Comparison of ENCODE assay signal across 8 cellular contexts in genomic region chr15:77944002-77944867, GRCh38.
DNase-seq lines count a peak whose midpoint lies in the region; ATAC-seq and TF ChIP-seq lines count a peak whose summit lies in the region.

No MANE protein-coding gene starts in this region.

- H3K9me3 ChIP-seq in BLaER1 treated with 17β-estradiol and CSF1 and Interleukin-3, amounts not matched to agents 10 nM and 100 nM (replicated peaks in 1 of 11) = no peaks in the 10 kb centered on the region
- no peaks in the 10 kb centered on the region for H3K9me3 ChIP-seq in gastroesophageal sphincter
- H3K9me3 ChIP-seq in neural cell (ENCODE audit: low read length) = no peaks in the 10 kb centered on the region
- no peaks in the 10 kb centered on the region for H3K9me3 ChIP-seq in thoracic aorta

- no peaks in the 10 kb centered on the region for H3K79me2 ChIP-seq in neural cell (replicated peaks; ENCODE audit: insufficient read depth, low read length)

- H3K4me1 ChIP-seq in BLaER1 treated with 17β-estradiol and CSF1 and Interleukin-3, amounts not matched to agents 10 nM and 100 nM = peaks cover 11 to 48% (median 41%) of the 10 kb centered on the region in 10 experiments
- peaks cover 0 to 15% (median 0%) of the 10 kb centered on the region in 3 donors for H3K4me1 ChIP-seq in gastroesophageal sphincter
- H3K4me1 ChIP-seq in thoracic aorta (ENCODE audit: control insufficient read depth in 1 of 2, low read depth in 2 of 2) = peaks cover 0 to 6% of the 10 kb centered on the region in 2 donors

- H3K4me2 ChIP-seq in BLaER1 treated with 17β-estradiol and CSF1 and Interleukin-3, amounts not matched to agents 10 nM and 100 nM = peak overlapping the region; percentile 73 to 95 (median 90)
- H3K4me2 ChIP-seq in neural cell (ENCODE audit: low read length) = no peak overlapping the region

- TF ChIP-seq EP300 in gastroesophageal sphincter (IDR thresholded peaks at IDR 0.05) (no peak), neural cell (conservative IDR thresholded peaks at IDR 0.05; ENCODE audit: poor library complexity, severe bottlenecking) (no peak)

- H3K4me3 Mint-ChIP-seq in activated naive CD4-positive, alpha-beta T cell treated with anti-CD3 and anti-CD28 coated beads, Interleukin-2, amount 50 U/mL, for 24 hours = peak overlapping the region; percentile 81

- DNase-seq in NCI-H774 (lab: John Stamatoyannopoulos, UW) (peak; percentile 60), thoracic aorta (ENCODE audit: low spot score) (peak; percentile 78)

- peak overlapping the region; percentile 54 to 80 (median 69) for H3K27ac ChIP-seq in BLaER1 treated with 17β-estradiol and CSF1 and Interleukin-3, amounts not matched to agents 10 nM and 100 nM
- H3K27ac ChIP-seq in gastroesophageal sphincter = peak overlapping the region; percentile 36 to 85 (median 82)
- H3K27ac ChIP-seq in neural cell (ENCODE audit: low read length) = no peak overlapping the region
- peak overlapping the region; percentile 58 to 71 for H3K27ac ChIP-seq in thoracic aorta

- no peaks in the 10 kb centered on the region for H4K20me1 ChIP-seq in BLaER1 treated with 17β-estradiol and CSF1 and Interleukin-3, amounts not matched to agents 10 nM and 100 nM
- no peaks in the 10 kb centered on the region for H4K20me1 ChIP-seq in neural cell (ENCODE audit: insufficient read depth)

- TF ChIP-seq CTCF in gastroesophageal sphincter (IDR thresholded peaks at IDR 0.05) (peak in 1 of 4 experiments; percentile 26), neural cell (IDR thresholded peaks at IDR 0.05; ENCODE audit: poor library complexity, severe bottlenecking) (no peak), thoracic aorta (IDR thresholded peaks at IDR 0.05) (no peak)

- no peaks in the 10 kb centered on the region for H3K36me3 Mint-ChIP-seq in activated naive CD4-positive, alpha-beta T cell treated with anti-CD3 and anti-CD28 coated beads, Interleukin-2, amount 50 U/mL, for 24 hours

- H3K4me1 Mint-ChIP-seq in activated naive CD4-positive, alpha-beta T cell treated with anti-CD3 and anti-CD28 coated beads, Interleukin-2, amount 50 U/mL, for 24 hours = peaks cover 10% of the 10 kb centered on the region

- H3K9ac ChIP-seq in BLaER1 treated with 17β-estradiol and CSF1 and Interleukin-3, amounts not matched to agents 10 nM and 100 nM = peak overlapping the region; percentile 47 to 74 (median 68); a peak in 20 of 22 replicates
- H3K9ac ChIP-seq in neural cell (ENCODE audit: low read length) = no peak overlapping the region

- H3K36me3 ChIP-seq in BLaER1 treated with 17β-estradiol and CSF1 and Interleukin-3, amounts not matched to agents 10 nM and 100 nM = no peaks in the 10 kb centered on the region
- no peaks in the 10 kb centered on the region for H3K36me3 ChIP-seq in gastroesophageal sphincter
- H3K36me3 ChIP-seq in neural cell (ENCODE audit: insufficient read depth, low read length) = no peaks in the 10 kb centered on the region
- no peaks in the 10 kb centered on the region for H3K36me3 ChIP-seq in thoracic aorta

- ATAC-seq in GM21381 (IDR thresholded peaks at IDR 0.05; ENCODE audit: unreplicated experiment) (peak; percentile 72), gastroesophageal sphincter (peak; percentile 95), thoracic aorta (ENCODE audit: insufficient number of reproducible peaks, low FRiP score, low read depth) (peak; percentile 57), HG03175 (IDR thresholded peaks at IDR 0.05; ENCODE audit: unreplicated experiment) (no peak)

- H3F3A ChIP-seq in neural cell (ENCODE audit: insufficient read depth, low read length, poor library complexity, severe bottlenecking) = no peaks in the 10 kb centered on the region

- no peak for TF ChIP-seq RAD21 in neural cell (conservative IDR thresholded peaks at IDR 0.05)

- H3K27ac Mint-ChIP-seq in activated naive CD4-positive, alpha-beta T cell treated with anti-CD3 and anti-CD28 coated beads, Interleukin-2, amount 50 U/mL, for 24 hours = peak overlapping the region; percentile 51

- H3K4me3 ChIP-seq in BLaER1 treated with 17β-estradiol and CSF1 and Interleukin-3, amounts not matched to agents 10 nM and 100 nM = peak overlapping the region; percentile 42 to 64 (median 56)
- peak overlapping the region; percentile 48 to 62 for H3K4me3 ChIP-seq in gastroesophageal sphincter
- H3K4me3 ChIP-seq in neural cell (ENCODE audit: low read length) = peak overlapping the region; percentile 51
- H3K4me3 ChIP-seq in thoracic aorta = peak overlapping the region; percentile 75

- H3K27me3 ChIP-seq in BLaER1 treated with 17β-estradiol and CSF1 and Interleukin-3, amounts not matched to agents 10 nM and 100 nM = no peaks in the 10 kb centered on the region
- no peaks in the 10 kb centered on the region for H3K27me3 ChIP-seq in gastroesophageal sphincter
- no peaks in the 10 kb centered on the region for H3K27me3 ChIP-seq in neural cell (ENCODE audit: insufficient read depth, low read depth, low read length)
- H3K27me3 ChIP-seq in thoracic aorta (replicated peaks; ENCODE audit: insufficient read depth) = no peaks in the 10 kb centered on the region

- no peaks in the 10 kb centered on the region for H3K27me3 Mint-ChIP-seq in activated naive CD4-positive, alpha-beta T cell treated with anti-CD3 and anti-CD28 coated beads, Interleukin-2, amount 50 U/mL, for 24 hours

- no peaks in the 10 kb centered on the region for H3K9me3 Mint-ChIP-seq in activated naive CD4-positive, alpha-beta T cell treated with anti-CD3 and anti-CD28 coated beads, Interleukin-2, amount 50 U/mL, for 24 hours

- H2AFZ ChIP-seq in neural cell (ENCODE audit: low read depth, low read length) = no peak overlapping the region

- TF ChIP-seq POLR2A in gastroesophageal sphincter (IDR thresholded peaks at IDR 0.05) = peak in 1 of 2 donors; percentile 20

- 44 to 80% methylated on average over 1 to 5 of the region's 45 CpGs for WGBS in gastroesophageal sphincter (ENCODE audit: low coverage in 1 of 2), 2 donors

- H3K9me2 ChIP-seq in neural cell (ENCODE audit: insufficient read depth, low read length) = no peaks in the 10 kb centered on the region

TF ChIP-seq in neural cell, 6 proteins besides CTCF, POLR2A, EP300 and RAD21:
- TF ChIP-seq SMC3 (conservative IDR thresholded peaks at IDR 0.05; ENCODE audit: poor library complexity) (no peak), TAF1 (IDR thresholded peaks at IDR 0.05; ENCODE audit: low read depth) (no peak), POLR2AphosphoS5 (IDR thresholded peaks at IDR 0.05) (no peak), EZH2 (IDR thresholded peaks at IDR 0.05; ENCODE audit: borderline replicate concordance, insufficient read depth, low read length, poor library complexity, severe bottlenecking) (no peak), REST (IDR thresholded peaks at IDR 0.05; ENCODE audit: borderline replicate concordance) (no peak), MXI1 (conservative IDR thresholded peaks at IDR 0.05; ENCODE audit: poor library complexity, severe bottlenecking) (no peak)
